In the genomic region with DNA sequence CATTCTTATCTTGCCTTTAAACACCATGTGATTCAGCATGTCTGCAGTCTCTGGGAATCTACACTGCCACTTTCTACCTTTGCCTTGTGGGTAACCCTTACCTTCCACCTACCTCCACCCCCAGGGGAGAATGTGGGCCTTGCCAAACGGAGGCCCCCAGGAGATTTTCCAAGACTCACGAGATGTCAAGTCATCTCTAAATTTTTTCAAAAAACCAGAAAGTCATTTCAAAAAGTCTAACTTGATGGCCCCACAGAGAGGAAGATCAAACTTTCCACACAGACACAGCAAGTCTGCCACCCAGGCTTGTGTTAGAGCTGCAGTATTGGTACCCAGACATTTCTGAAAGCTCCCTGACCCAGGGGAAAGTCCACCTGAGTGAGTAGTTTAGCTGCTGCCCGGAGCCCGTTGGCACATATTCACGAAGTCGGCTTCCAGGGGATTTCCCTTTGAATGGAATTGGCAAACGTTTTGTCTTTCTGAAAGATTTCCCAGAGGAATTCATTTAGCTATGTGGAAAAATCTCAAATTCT, we compare ENCODE assay signal across 1 cellular context.
TF ChIP-seq lines count a peak whose summit lies in the region.

No MANE protein-coding gene starts in this region.

TF ChIP-seq in HepG2, 621 proteins besides CTCF, POLR2A, EP300 and RAD21 (continued from another document):
- TF ChIP-seq, protein P1, sequence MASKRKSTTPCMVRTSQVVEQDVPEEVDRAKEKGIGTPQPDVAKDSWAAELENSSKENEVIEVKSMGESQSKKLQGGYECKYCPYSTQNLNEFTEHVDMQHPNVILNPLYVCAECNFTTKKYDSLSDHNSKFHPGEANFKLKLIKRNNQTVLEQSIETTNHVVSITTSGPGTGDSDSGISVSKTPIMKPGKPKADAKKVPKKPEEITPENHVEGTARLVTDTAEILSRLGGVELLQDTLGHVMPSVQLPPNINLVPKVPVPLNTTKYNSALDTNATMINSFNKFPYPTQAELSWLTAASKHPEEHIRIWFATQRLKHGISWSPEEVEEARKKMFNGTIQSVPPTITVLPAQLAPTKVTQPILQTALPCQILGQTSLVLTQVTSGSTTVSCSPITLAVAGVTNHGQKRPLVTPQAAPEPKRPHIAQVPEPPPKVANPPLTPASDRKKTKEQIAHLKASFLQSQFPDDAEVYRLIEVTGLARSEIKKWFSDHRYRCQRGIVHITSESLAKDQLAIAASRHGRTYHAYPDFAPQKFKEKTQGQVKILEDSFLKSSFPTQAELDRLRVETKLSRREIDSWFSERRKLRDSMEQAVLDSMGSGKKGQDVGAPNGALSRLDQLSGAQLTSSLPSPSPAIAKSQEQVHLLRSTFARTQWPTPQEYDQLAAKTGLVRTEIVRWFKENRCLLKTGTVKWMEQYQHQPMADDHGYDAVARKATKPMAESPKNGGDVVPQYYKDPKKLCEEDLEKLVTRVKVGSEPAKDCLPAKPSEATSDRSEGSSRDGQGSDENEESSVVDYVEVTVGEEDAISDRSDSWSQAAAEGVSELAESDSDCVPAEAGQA (IDR thresholded peaks at IDR 0.05; ENCODE audit: low read depth): no peak
- TF ChIP-seq, protein P1 (CRISPR knock-in tag; IDR thresholded peaks at IDR 0.05; ENCODE audit: borderline replicate concordance): no peak
- TF ChIP-seq ZFYVE20 (CRISPR knock-in tag; IDR thresholded peaks at IDR 0.05; ENCODE audit: borderline replicate concordance, low read depth) (no peak), ADNP (CRISPR knock-in tag; IDR thresholded peaks at IDR 0.05) (no peak)
- TF ChIP-seq, protein P2, sequence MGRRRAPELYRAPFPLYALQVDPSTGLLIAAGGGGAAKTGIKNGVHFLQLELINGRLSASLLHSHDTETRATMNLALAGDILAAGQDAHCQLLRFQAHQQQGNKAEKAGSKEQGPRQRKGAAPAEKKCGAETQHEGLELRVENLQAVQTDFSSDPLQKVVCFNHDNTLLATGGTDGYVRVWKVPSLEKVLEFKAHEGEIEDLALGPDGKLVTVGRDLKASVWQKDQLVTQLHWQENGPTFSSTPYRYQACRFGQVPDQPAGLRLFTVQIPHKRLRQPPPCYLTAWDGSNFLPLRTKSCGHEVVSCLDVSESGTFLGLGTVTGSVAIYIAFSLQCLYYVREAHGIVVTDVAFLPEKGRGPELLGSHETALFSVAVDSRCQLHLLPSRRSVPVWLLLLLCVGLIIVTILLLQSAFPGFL (CRISPR knock-in tag; IDR thresholded peaks at IDR 0.05): no peak
- TF ChIP-seq, protein P3, sequence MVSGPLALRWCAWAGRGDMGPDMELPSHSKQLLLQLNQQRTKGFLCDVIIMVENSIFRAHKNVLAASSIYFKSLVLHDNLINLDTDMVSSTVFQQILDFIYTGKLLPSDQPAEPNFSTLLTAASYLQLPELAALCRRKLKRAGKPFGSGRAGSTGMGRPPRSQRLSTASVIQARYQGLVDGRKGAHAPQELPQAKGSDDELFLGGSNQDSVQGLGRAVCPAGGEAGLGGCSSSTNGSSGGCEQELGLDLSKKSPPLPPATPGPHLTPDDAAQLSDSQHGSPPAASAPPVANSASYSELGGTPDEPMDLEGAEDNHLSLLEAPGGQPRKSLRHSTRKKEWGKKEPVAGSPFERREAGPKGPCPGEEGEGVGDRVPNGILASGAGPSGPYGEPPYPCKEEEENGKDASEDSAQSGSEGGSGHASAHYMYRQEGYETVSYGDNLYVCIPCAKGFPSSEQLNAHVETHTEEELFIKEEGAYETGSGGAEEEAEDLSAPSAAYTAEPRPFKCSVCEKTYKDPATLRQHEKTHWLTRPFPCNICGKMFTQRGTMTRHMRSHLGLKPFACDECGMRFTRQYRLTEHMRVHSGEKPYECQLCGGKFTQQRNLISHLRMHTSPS (CRISPR knock-in tag; IDR thresholded peaks at IDR 0.05; ENCODE audit: low read depth): 0 out of 2 replicates have a peak, but pooled peaks have one; percentile 40
- TF ChIP-seq, protein P4, sequence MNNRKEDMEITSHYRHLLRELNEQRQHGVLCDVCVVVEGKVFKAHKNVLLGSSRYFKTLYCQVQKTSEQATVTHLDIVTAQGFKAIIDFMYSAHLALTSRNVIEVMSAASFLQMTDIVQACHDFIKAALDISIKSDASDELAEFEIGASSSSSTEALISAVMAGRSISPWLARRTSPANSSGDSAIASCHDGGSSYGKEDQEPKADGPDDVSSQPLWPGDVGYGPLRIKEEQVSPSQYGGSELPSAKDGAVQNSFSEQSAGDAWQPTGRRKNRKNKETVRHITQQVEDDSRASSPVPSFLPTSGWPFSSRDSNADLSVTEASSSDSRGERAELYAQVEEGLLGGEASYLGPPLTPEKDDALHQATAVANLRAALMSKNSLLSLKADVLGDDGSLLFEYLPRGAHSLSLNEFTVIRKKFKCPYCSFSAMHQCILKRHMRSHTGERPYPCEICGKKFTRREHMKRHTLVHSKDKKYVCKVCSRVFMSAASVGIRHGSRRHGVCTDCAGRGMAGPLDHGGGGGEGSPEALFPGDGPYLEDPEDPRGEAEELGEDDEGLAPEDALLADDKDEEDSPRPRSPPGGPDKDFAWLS (CRISPR knock-in tag; IDR thresholded peaks at IDR 0.05; ENCODE audit: borderline replicate concordance): no peak
- TF ChIP-seq, protein P5, sequence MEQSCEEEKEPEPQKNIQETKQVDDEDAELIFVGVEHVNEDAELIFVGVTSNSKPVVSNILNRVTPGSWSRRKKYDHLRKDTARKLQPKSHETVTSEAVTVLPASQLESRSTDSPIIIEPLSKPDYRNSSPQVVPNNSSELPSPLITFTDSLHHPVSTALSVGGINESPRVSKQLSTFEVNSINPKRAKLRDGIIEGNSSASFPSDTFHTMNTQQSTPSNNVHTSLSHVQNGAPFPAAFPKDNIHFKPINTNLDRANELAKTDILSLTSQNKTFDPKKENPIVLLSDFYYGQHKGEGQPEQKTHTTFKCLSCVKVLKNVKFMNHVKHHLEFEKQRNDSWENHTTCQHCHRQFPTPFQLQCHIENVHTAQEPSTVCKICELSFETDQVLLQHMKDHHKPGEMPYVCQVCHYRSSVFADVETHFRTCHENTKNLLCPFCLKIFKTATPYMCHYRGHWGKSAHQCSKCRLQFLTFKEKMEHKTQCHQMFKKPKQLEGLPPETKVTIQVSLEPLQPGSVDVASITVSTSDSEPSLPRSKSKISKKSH (CRISPR knock-in tag; IDR thresholded peaks at IDR 0.05; ENCODE audit: borderline replicate concordance): no peak
- TF ChIP-seq, protein P6, sequence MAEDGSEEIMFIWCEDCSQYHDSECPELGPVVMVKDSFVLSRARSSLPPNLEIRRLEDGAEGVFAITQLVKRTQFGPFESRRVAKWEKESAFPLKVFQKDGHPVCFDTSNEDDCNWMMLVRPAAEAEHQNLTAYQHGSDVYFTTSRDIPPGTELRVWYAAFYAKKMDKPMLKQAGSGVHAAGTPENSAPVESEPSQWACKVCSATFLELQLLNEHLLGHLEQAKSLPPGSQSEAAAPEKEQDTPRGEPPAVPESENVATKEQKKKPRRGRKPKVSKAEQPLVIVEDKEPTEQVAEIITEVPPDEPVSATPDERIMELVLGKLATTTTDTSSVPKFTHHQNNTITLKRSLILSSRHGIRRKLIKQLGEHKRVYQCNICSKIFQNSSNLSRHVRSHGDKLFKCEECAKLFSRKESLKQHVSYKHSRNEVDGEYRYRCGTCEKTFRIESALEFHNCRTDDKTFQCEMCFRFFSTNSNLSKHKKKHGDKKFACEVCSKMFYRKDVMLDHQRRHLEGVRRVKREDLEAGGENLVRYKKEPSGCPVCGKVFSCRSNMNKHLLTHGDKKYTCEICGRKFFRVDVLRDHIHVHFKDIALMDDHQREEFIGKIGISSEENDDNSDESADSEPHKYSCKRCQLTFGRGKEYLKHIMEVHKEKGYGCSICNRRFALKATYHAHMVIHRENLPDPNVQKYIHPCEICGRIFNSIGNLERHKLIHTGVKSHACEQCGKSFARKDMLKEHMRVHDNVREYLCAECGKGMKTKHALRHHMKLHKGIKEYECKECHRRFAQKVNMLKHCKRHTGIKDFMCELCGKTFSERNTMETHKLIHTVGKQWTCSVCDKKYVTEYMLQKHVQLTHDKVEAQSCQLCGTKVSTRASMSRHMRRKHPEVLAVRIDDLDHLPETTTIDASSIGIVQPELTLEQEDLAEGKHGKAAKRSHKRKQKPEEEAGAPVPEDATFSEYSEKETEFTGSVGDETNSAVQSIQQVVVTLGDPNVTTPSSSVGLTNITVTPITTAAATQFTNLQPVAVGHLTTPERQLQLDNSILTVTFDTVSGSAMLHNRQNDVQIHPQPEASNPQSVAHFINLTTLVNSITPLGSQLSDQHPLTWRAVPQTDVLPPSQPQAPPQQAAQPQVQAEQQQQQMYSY (CRISPR knock-in tag; IDR thresholded peaks at IDR 0.05): no peak
